ENCODE assay signal across 21 cellular contexts in the genomic region with DNA sequence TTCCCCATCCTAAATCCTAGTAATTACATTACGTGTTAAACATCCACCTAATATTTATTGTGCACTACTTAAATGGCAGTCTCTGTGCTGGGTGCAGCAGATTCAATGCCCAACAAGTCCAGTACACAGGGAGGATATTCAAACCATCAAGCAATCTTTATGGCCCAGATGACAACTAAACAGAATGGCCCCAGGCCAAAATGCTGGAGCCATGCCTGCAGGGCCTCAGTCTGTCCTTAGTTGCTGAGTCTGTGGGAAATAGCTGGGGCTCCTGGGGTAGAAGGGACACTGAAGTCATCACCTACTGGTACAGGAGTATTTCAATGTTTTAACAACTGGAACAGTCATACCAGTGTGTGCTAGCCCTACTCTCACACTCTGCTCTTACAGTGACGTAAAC.
"Had no signal": no experiment of that assay in that cellular context is flagged by ENCODE, and none has a peak within 500 bp of the region (broad histone marks: within the 10 kb centered on the region; RNA-seq: fewer than 3 reads in every experiment).

No MANE protein-coding gene starts in this region.

- H3K36me3 ChIP-seq: ascending aorta, brain microvascular endothelial cell, colonic mucosa, esophagus muscularis mucosa, right lobe of liver, stomach, thoracic aorta, upper lobe of left lung had no signal

- H2AFZ ChIP-seq: parathyroid adenoma had no signal

- H3K9me3 ChIP-seq: ascending aorta, colonic mucosa, esophagus muscularis mucosa, right lobe of liver, stomach, thoracic aorta, upper lobe of left lung had no signal

- H3K9ac ChIP-seq: parathyroid adenoma had no signal

- H3K4me3 ChIP-seq: ascending aorta, colonic mucosa, esophagus muscularis mucosa, right lobe of liver, skin epidermis, stomach, thoracic aorta, upper lobe of left lung had no signal

- H3K4me3 Mint-ChIP-seq: central memory CD8-positive, alpha-beta T cell; nephron; stimulated activated effector memory CD8-positive, alpha-beta T cell treated with anti-CD3 and anti-CD28 coated beads, Interleukin-12 subunit alpha, Interleukin-12 subunit beta, amount 100 ng/mL, for 72 hours; WTC11 had no signal

- H3K27ac Mint-ChIP-seq: activated naive CD4-positive, alpha-beta T cell treated with anti-CD3 and anti-CD28 coated beads, Interleukin-2, amount 50 U/mL, for 72 hours; nephron; stimulated activated effector memory CD8-positive, alpha-beta T cell treated with anti-CD3 and anti-CD28 coated beads, Interleukin-12 subunit alpha, Interleukin-12 subunit beta, amount 100 ng/mL, for 72 hours; WTC11 had no signal

- H3K36me3 Mint-ChIP-seq: activated naive CD4-positive, alpha-beta T cell treated with anti-CD3 and anti-CD28 coated beads, Interleukin-2, amount 50 U/mL, for 72 hours; stimulated activated effector memory CD8-positive, alpha-beta T cell treated with anti-CD3 and anti-CD28 coated beads, Interleukin-12 subunit alpha, Interleukin-12 subunit beta, amount 100 ng/mL, for 72 hours; WTC11 had no signal

- H3K4me1 ChIP-seq: ascending aorta, colonic mucosa, parathyroid adenoma, right lobe of liver had no signal

- H3K9me3 Mint-ChIP-seq: nephron had no signal

- H3K4me1 Mint-ChIP-seq: central memory CD8-positive, alpha-beta T cell; stimulated activated effector memory CD8-positive, alpha-beta T cell treated with anti-CD3 and anti-CD28 coated beads, Interleukin-12 subunit alpha, Interleukin-12 subunit beta, amount 100 ng/mL, for 72 hours had no signal

- FAIRE-seq: frontal cortex had no signal

- H3K27me3 ChIP-seq: ascending aorta, brain microvascular endothelial cell, colonic mucosa, esophagus muscularis mucosa, right lobe of liver, stomach, upper lobe of left lung had no signal

- DNase-seq: activated gamma-delta T cell treated with Interleukin-2 at 50 U/mL for 16 hours; activated T-cell treated with anti-CD3 and anti-CD28 coated beads, Interleukin-2, amount 50 U/mL, for 1 hour; brain microvascular endothelial cell; colonic mucosa; left cardiac atrium; right lobe of liver; stimulated activated CD4-positive, alpha-beta T cell treated with anti-CD3 and anti-CD28 coated beads, Interleukin-2, amount 100 ng/mL, for 24 hours; stomach; T-helper 9 cell; upper lobe of left lung had no signal

- H3K27ac ChIP-seq: ascending aorta, brain microvascular endothelial cell, colonic mucosa, esophagus muscularis mucosa, parathyroid adenoma, right lobe of liver, skin epidermis, stomach, thoracic aorta, upper lobe of left lung had no signal

- H3K27me3 Mint-ChIP-seq: central memory CD8-positive, alpha-beta T cell had no signal

- H3K79me2 ChIP-seq: parathyroid adenoma had no signal
